ENCODE assay signal across 1 cellular context in the genomic region with DNA sequence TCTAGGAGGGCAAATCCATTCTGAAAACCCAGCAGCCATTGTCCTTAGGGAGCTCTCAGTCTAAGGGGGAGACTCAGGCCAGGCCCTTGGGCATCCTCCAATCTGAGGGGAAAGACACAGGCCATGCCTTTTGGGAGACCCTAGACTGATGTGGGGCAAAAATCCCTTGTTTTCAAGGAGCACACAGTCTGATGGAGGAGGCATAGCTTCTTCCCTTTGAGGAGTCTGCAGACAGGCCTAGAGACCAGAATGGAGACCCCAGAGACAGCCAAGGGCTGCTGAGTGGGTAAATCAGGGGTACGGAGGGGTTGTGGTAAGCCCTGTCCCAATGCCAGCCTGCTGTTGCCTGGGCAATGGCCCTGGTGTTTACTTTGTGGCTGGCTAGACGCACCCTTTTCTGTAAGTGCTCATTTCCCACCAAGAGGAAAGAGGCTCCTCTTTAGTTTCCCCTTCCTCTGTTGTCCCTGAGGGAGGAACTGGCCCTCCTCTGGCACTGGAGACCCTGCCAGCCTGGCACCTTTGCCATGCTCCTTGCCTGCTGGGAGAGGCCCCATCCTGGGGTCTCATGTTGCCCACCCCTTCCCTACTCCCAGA.
TF ChIP-seq lines count a peak whose summit lies in the region.

No MANE protein-coding gene starts in this region.

TF ChIP-seq in IMR-90, 13 proteins besides CTCF, POLR2A, EP300 and RAD21:
- TF ChIP-seq MAZ (IDR thresholded peaks at IDR 0.05; ENCODE audit: borderline replicate concordance, low read depth, low read length) (no peak), MAFK (IDR thresholded peaks at IDR 0.05; ENCODE audit: low read depth, low read length) (no peak), SMC3 (IDR thresholded peaks at IDR 0.05; ENCODE audit: low read depth, low read length) (no peak), RFX5 (IDR thresholded peaks at IDR 0.05; ENCODE audit: low read depth, low read length) (no peak), RCOR1 (IDR thresholded peaks at IDR 0.05; ENCODE audit: insufficient replicate concordance, low read length) (no peak), FOS (IDR thresholded peaks at IDR 0.05; ENCODE audit: low read depth, low read length) (no peak), NFE2L2 (IDR thresholded peaks at IDR 0.05; ENCODE audit: low read depth, low read length) (no peak), MXI1 (IDR thresholded peaks at IDR 0.05; ENCODE audit: borderline replicate concordance, low read depth, low read length) (no peak), CHD1 (IDR thresholded peaks at IDR 0.05; ENCODE audit: low read depth, low read length) (no peak)
- TF ChIP-seq, protein P1, sequence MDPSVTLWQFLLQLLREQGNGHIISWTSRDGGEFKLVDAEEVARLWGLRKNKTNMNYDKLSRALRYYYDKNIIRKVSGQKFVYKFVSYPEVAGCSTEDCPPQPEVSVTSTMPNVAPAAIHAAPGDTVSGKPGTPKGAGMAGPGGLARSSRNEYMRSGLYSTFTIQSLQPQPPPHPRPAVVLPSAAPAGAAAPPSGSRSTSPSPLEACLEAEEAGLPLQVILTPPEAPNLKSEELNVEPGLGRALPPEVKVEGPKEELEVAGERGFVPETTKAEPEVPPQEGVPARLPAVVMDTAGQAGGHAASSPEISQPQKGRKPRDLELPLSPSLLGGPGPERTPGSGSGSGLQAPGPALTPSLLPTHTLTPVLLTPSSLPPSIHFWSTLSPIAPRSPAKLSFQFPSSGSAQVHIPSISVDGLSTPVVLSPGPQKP (IDR thresholded peaks at IDR 0.05; ENCODE audit: borderline replicate concordance, low read depth, low read length), result no peak
- TF ChIP-seq, protein P2, sequence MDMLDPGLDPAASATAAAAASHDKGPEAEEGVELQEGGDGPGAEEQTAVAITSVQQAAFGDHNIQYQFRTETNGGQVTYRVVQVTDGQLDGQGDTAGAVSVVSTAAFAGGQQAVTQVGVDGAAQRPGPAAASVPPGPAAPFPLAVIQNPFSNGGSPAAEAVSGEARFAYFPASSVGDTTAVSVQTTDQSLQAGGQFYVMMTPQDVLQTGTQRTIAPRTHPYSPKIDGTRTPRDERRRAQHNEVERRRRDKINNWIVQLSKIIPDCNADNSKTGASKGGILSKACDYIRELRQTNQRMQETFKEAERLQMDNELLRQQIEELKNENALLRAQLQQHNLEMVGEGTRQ (IDR thresholded peaks at IDR 0.05; ENCODE audit: low read depth, low read length), result no peak
